9 cellular contexts compared by ENCODE assay signal in genomic region chr1:229582011-229582694, GRCh38. TPM values are rescaled to one million over a fixed set of nuclear protein-coding genes. Genes with fewer than 3 reads are reported as not detected.
A peak's percentile ranks its signal among the peaks of the same experiment; 100 is the strongest.
DNase-seq lines count a peak whose midpoint lies in the region; ATAC-seq, FAIRE-seq and TF ChIP-seq lines count a peak whose summit lies in the region.
"Had no signal": no experiment of that assay in that cellular context is flagged by ENCODE, and none has a peak within 500 bp of the region (broad histone marks: within the 10 kb centered on the region; RNA-seq: fewer than 3 reads in every experiment).

No MANE protein-coding gene starts in this region.

- H3K79me2 ChIP-seq in PC-9 (ENCODE audit: low read depth): no peaks in the 10 kb centered on the region

- H3K4me1 ChIP-seq in tibial artery (peaks cover 0 to 39% (median 22%) of the 10 kb centered on the region in 4 donors), PC-9 (replicated peaks; ENCODE audit: insufficient read depth) (peaks cover 5% of the 10 kb centered on the region; the same call in 1 of the 2 replicates)

- peak overlapping the region; percentile 71 for H3K27ac ChIP-seq in tibial artery
- no peak overlapping the region for H3K27ac ChIP-seq in PC-9

- intact Hi-C loops in tibial artery (cut with DNase I; ENCODE audit: low total_unique reads) (no loop called here), PC-9 (cut with micrococcal nuclease; ENCODE audit: unreplicated experiment) (no loop called here)

- H2AFZ ChIP-seq in PC-9: no peak overlapping the region

- H3K9me2 ChIP-seq in PC-9 (ENCODE audit: insufficient read depth): no peaks in the 10 kb centered on the region

- H3K4me3 ChIP-seq in bronchial epithelial cell (ENCODE audit: low read depth, low read length): no peak overlapping the region
- peak overlapping the region; percentile 10 to 17 for H3K4me3 ChIP-seq in tibial artery
- H3K4me3 ChIP-seq in PC-9: no peak overlapping the region

- H3K9me3 ChIP-seq in tibial artery: no peaks in the 10 kb centered on the region
- no peaks in the 10 kb centered on the region for H3K9me3 ChIP-seq in PC-9 (ENCODE audit: insufficient read depth, low read depth)

- ATAC-seq in left lobe of liver: peak; percentile 77

- H3K4me2 ChIP-seq in PC-9: no peak overlapping the region

- FAIRE-seq in bronchial epithelial cell (lab: Jason Lieb, UNC) (no peak), D721Med (lab: Jason Lieb, UNC) (no peak)

- H3F3A ChIP-seq in PC-9 (ENCODE audit: insufficient read depth, low read depth): no peaks in the 10 kb centered on the region

- DNase-seq in NCI-H1105 treated with DMSO at 0.1 percent for 48 hours (lab: John Stamatoyannopoulos, UW) (peak; percentile 13), NCI-H1105 (lab: John Stamatoyannopoulos, UW) (no peak), bronchial epithelial cell (ENCODE audit: low read depth) (peak; percentile 42), left lobe of liver (ENCODE audit: low spot score) (peak; percentile 54), tibial artery (peak; percentile 84 to 92), LoVo (ENCODE audit: low spot score) (no peak), PC-9 (no peak), D721Med (ENCODE audit: insufficient read length, low spot score) (no peak)
- DNase-seq: GDM1 had no signal

- H4K20me1 ChIP-seq in PC-9 (ENCODE audit: insufficient read depth): no peaks in the 10 kb centered on the region

- no peaks in the 10 kb centered on the region for H3K36me3 ChIP-seq in bronchial epithelial cell (ENCODE audit: control insufficient read depth, insufficient read depth, low read length)
- H3K36me3 ChIP-seq in tibial artery: no peaks in the 10 kb centered on the region
- no peaks in the 10 kb centered on the region for H3K36me3 ChIP-seq in PC-9 (ENCODE audit: low read depth)

- H3K27me3 ChIP-seq in bronchial epithelial cell (ENCODE audit: control insufficient read depth, insufficient read depth, low read length) (no peaks in the 10 kb centered on the region), tibial artery (no peaks in the 10 kb centered on the region), PC-9 (ENCODE audit: insufficient read depth, low read depth) (no peaks in the 10 kb centered on the region)

- no peak for TF ChIP-seq CTCF in bronchial epithelial cell (IDR thresholded peaks at IDR 0.05; ENCODE audit: insufficient read depth, low read length, severe bottlenecking)
- TF ChIP-seq CTCF in tibial artery (IDR thresholded peaks at IDR 0.05): no peak
- no peak for TF ChIP-seq CTCF in PC-9 (conservative IDR thresholded peaks at IDR 0.05)
- TF ChIP-seq CTCF in D721Med (IDR thresholded peaks at IDR 0.05; ENCODE audit: insufficient read depth, missing control alignments): no peak

- no TSS peak for BruUV-seq in PC-9 (replicated peaks; lab: Mats Ljungman, UMichigan)

- CTCF ChIA-PET in PC-9 (lab: Charles Lee): no interaction called here

- POLR2A ChIA-PET in PC-9 (lab: Charles Lee; ENCODE audit: unreplicated experiment): no interaction called here

RNA-seq across cellular contexts. Expression of gene ABCB10, which starts 23.6 kb away (rescaled TPM):
- total RNA-seq in bronchial epithelial cell (13.6 and 17.6 TPM in 2 replicates), left lobe of liver (16.4 TPM), PC-9 (2021) (9.4 and 12.1 TPM in 2 replicates)

RNA-seq across cellular contexts. Expression of gene TAF5L, which starts 43.8 kb away (rescaled TPM):
- total RNA-seq in bronchial epithelial cell: 18.4 and 20.7 TPM in 2 replicates
- total RNA-seq in left lobe of liver: 9.0 TPM
- total RNA-seq in PC-9 (2021): 12.1 and 16.4 TPM in 2 replicates

RNA-seq across cellular contexts. Expression of gene URB2, which starts 43.9 kb away (rescaled TPM):
- total RNA-seq in bronchial epithelial cell (7.7 and 15.3 TPM in 2 replicates), left lobe of liver (3.0 TPM), PC-9 (2021) (6.6 and 7.7 TPM in 2 replicates)

Comparison
In these comparisons a context has a peak if more than half of its experiments do, and no peak if none do; other contexts are left out.
1. DNase-seq: peak in NCI-H1105 treated with DMSO at 0.1 percent for 48 hours (single experiment), bronchial epithelial cell (single experiment), left lobe of liver (single experiment) and tibial artery (2 of 2); none in NCI-H1105 (single experiment), LoVo (single experiment), PC-9 (0 of 2) and D721Med (single experiment).
2. H3K4me3 ChIP-seq: peak in tibial artery (2 of 2); none in bronchial epithelial cell (single experiment) and PC-9 (single experiment).